Comparison of ENCODE assay signal across 1 cellular context in genomic region chr9:104872959-104873850, GRCh38.
TF ChIP-seq lines count a peak whose summit lies in the region.

No MANE protein-coding gene starts in this region.

TF ChIP-seq in H1, 55 proteins besides CTCF, POLR2A, EP300 and RAD21 (continued from another document):
- TF ChIP-seq CHD7 (IDR thresholded peaks at IDR 0.05; ENCODE audit: insufficient replicate concordance, low read length), result no peak
